Comparison of ENCODE assay signal across 8 cellular contexts in genomic region chr9:97923529-97924108, GRCh38. TPM values are rescaled to one million over a fixed set of nuclear protein-coding genes. Genes with fewer than 3 reads are reported as not detected.
A peak's percentile ranks its signal among the peaks of the same experiment; 100 is the strongest.
DNase-seq lines count a peak whose midpoint lies in the region; ATAC-seq, FAIRE-seq and TF ChIP-seq lines count a peak whose summit lies in the region.

No MANE protein-coding gene starts in this region.

- WGBS in right lobe of liver (ENCODE audit: insufficient coverage, low coverage, low lambda C conversion rate, missing lambda C conversion rate) = 0% methylated on average over 8 of the region's 8 CpGs

- no peaks in the 10 kb centered on the region for H3K36me3 ChIP-seq in right lobe of liver

- peak overlapping the region in 1 of 3 donors; percentile 98 for H3K27ac ChIP-seq in right lobe of liver

- FAIRE-seq in colon (lab: Jason Lieb, UNC) = peak; percentile 51

- ATAC-seq in HG03135 (IDR thresholded peaks at IDR 0.05; ENCODE audit: unreplicated experiment) = peak; percentile 38
- peak; percentile 35 to 42 for ATAC-seq in activated CD4-positive, CD25-positive, alpha-beta regulatory T cell treated with anti-CD3 and anti-CD28 coated beads, Interleukin-2, amount 50 U/mL, for 24 hours
- peak; percentile 60 to 68 (median 65) for ATAC-seq in right lobe of liver
- no peak for ATAC-seq in HG03280 (IDR thresholded peaks at IDR 0.05; ENCODE audit: unreplicated experiment)

- DNase-seq in GM04503 (ENCODE audit: low read depth) (peak; percentile 37), NCI-H345 treated with DMSO at 0.1 percent for 48 hours (lab: John Stamatoyannopoulos, UW; ENCODE audit: unreplicated experiment) (peak; percentile 76), right lobe of liver (peak; percentile 55 to 82 (median 65))
- DNase-seq in stimulated activated CD4-positive, alpha-beta T cell treated with anti-CD3 and anti-CD28 coated beads, Interleukin-4, amount 100 ng/mL, for 48 hours (ENCODE audit: low read depth in 2 of 2) = peak; percentile 58 to 61

- intact Hi-C loops in right lobe of liver (cut with DNase I) = loop anchor here in 1 of 2 donors (10.0 kb wide), 1 partner anchor 111 kb away; no protein-coding TSS in a partner anchor

- H3K4me3 ChIP-seq in right lobe of liver = peak overlapping the region in 2 of 3 donors; percentile 7 to 61

- peak; percentile 74 to 83 (median 79) for TF ChIP-seq CTCF in right lobe of liver (IDR thresholded peaks at IDR 0.05)

- H3K27me3 ChIP-seq in right lobe of liver = peaks cover 0 to 7% of the 10 kb centered on the region in 2 donors

- no peak for TF ChIP-seq POLR2A in right lobe of liver (IDR thresholded peaks at IDR 0.05)

- peaks cover 0 to 28% (median 3%) of the 10 kb centered on the region in 4 donors for H3K4me1 ChIP-seq in right lobe of liver

- H3K9me3 ChIP-seq in right lobe of liver = no peaks in the 10 kb centered on the region

RNA-seq across cellular contexts. Expression of gene TRMO, which starts 1.3 kb away (rescaled TPM):
- total RNA-seq in right lobe of liver = 10 to 100 TPM in 1 of 6 experiments, 1 to 10 TPM in 5; 5.7 to 14.7 (median 8.3) TPM

RNA-seq across cellular contexts. Expression of gene HEMGN, which starts 14.4 kb away (rescaled TPM):
- total RNA-seq in right lobe of liver = 1 to 10 TPM in 2 of 6 experiments, under 1 TPM in 1, not detected in 3; 0.09 to 2.9 (median 1.0) TPM

RNA-seq across cellular contexts. Expression of gene ANP32B, which starts 59.5 kb away (rescaled TPM):
- 10 to 100 TPM in 5 of 6 experiments, 1 to 10 TPM in 1; 8.2 to 38.0 (median 30.6) TPM for total RNA-seq in right lobe of liver
